In the genomic region with DNA sequence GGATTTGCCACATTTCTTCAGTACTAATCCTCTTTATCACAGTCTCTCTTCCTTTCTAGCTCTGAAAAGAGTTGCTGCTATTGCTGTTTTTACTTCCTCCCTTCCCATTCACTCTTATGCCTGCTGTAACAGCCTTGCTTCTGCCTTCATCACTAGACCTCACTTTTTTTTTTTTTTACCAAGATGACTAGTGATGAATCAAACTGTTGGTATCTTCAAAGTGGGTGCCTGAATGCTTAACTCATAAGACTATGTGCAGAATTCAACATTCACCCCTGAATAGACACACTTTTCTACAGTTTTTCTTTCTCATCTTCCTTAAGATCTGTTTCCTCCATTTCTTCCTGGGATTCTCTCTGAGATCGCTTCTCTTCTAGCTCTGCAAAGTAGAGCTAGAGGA, we compare ENCODE assay signal across 16 cellular contexts.
DNase-seq lines count a peak whose midpoint lies in the region; ATAC-seq and TF ChIP-seq lines count a peak whose summit lies in the region.
"Had no signal": no experiment of that assay in that cellular context is flagged by ENCODE, and none has a peak within 500 bp of the region (broad histone marks: within the 10 kb centered on the region; RNA-seq: fewer than 3 reads in every experiment).

No MANE protein-coding gene starts in this region.

- no peak overlapping the region for H4K8ac ChIP-seq in trophoblast cell (ENCODE audit: low read depth, low read length)

- H3K27me3 ChIP-seq in RWPE2 (ENCODE audit: insufficient read depth, poor library complexity, severe bottlenecking) (no peaks in the 10 kb centered on the region), fibroblast of lung (ENCODE audit: control insufficient read depth, insufficient read depth, low read length) (no peaks in the 10 kb centered on the region), trophoblast cell (ENCODE audit: insufficient read depth, low read length) (no peaks in the 10 kb centered on the region), sigmoid colon (no peaks in the 10 kb centered on the region), prostate gland (replicated peaks; ENCODE audit: insufficient read depth) (no peaks in the 10 kb centered on the region)
- H3K27me3 ChIP-seq: uterus had no signal

- H2AK5ac ChIP-seq in trophoblast cell (ENCODE audit: low read length), result no peak overlapping the region

- H3K27ac ChIP-seq in RWPE2 (ENCODE audit: poor library complexity, severe bottlenecking) (no peak overlapping the region), fibroblast of lung (ENCODE audit: insufficient read depth, low read length) (no peak overlapping the region), trophoblast cell (ENCODE audit: low read depth, low read length) (peak overlapping the region; percentile 9), sigmoid colon (no peak overlapping the region), prostate gland (no peak overlapping the region)
- H3K27ac ChIP-seq: esophagus squamous epithelium, uterus had no signal

- peaks cover 8% of the 10 kb centered on the region for H3K4me1 ChIP-seq in RWPE2 (ENCODE audit: insufficient read depth, poor library complexity, severe bottlenecking)
- H3K4me1 ChIP-seq in fibroblast of lung (ENCODE audit: control insufficient read depth, extremely low read depth, insufficient read depth, low read length), result no peaks in the 10 kb centered on the region
- H3K4me1 ChIP-seq in trophoblast cell (ENCODE audit: control insufficient read depth in 1 of 2, insufficient read depth in 2 of 2, low read length in 2 of 2), result peaks cover 20 to 22% of the 10 kb centered on the region in 2 experiments
- peaks cover 0 to 3% (median 0%) of the 10 kb centered on the region in 4 donors for H3K4me1 ChIP-seq in sigmoid colon
- no peaks in the 10 kb centered on the region for H3K4me1 ChIP-seq in prostate gland (replicated peaks)
- H3K4me1 ChIP-seq: uterus had no signal

- H3K36me3 ChIP-seq in RWPE2 (ENCODE audit: low read depth) (no peaks in the 10 kb centered on the region), fibroblast of lung (ENCODE audit: control insufficient read depth, insufficient read depth, low read length) (no peaks in the 10 kb centered on the region), trophoblast cell (ENCODE audit: control insufficient read depth in 1 of 2, insufficient read depth in 2 of 2, low read length in 2 of 2) (no peaks in the 10 kb centered on the region), sigmoid colon (no peaks in the 10 kb centered on the region), prostate gland (no peaks in the 10 kb centered on the region)
- H3K36me3 ChIP-seq: esophagus squamous epithelium, uterus had no signal

- H3K14ac ChIP-seq in trophoblast cell (ENCODE audit: low read length), result no peak overlapping the region

- ATAC-seq in RWPE2 (ENCODE audit: low read depth), result 0 out of 3 replicates have a peak, but pooled peaks have one; percentile 38
- ATAC-seq: CD8-positive, alpha-beta T cell had no signal

- H3K79me1 ChIP-seq in trophoblast cell (ENCODE audit: low read length), result peaks cover 21% of the 10 kb centered on the region

- no peak overlapping the region for H3K4ac ChIP-seq in trophoblast cell (ENCODE audit: low read depth, low read length)

- no peaks in the 10 kb centered on the region for H4K20me1 ChIP-seq in fibroblast of lung (ENCODE audit: control insufficient read depth, extremely low read depth, insufficient read depth, low read length)

- H2AFZ ChIP-seq in fibroblast of lung (ENCODE audit: low read length), result peak overlapping the region; percentile 72
- no peak overlapping the region for H2AFZ ChIP-seq in trophoblast cell (ENCODE audit: insufficient read depth, low read length, poor library complexity)

- no peak overlapping the region for H3K18ac ChIP-seq in trophoblast cell (ENCODE audit: low read length)

- H3K4me3 ChIP-seq in RWPE2 (ENCODE audit: severe bottlenecking), result no peak overlapping the region
- H3K4me3 ChIP-seq in fibroblast of lung (replicated peaks in 1 of 4; ENCODE audit: control extremely low read depth in 1 of 4, insufficient read depth in 1 of 4, low read depth in 3 of 4, low read length in 4 of 4), result no peak overlapping the region
- H3K4me3 ChIP-seq in trophoblast cell (ENCODE audit: low read depth, low read length), result no peak overlapping the region
- H3K4me3 ChIP-seq in sigmoid colon, result no peak overlapping the region
- H3K4me3 ChIP-seq in prostate gland, result no peak overlapping the region
- H3K4me3 ChIP-seq: esophagus squamous epithelium, uterus had no signal

- H3K23ac ChIP-seq in trophoblast cell (ENCODE audit: low read length), result no peak overlapping the region

- in situ Hi-C loops in G401 (cut with HindIII; ENCODE audit: low sequenced_read_pairs), result no loop called here

- H3K79me2 ChIP-seq in fibroblast of lung (ENCODE audit: control insufficient read depth, insufficient read depth, low read length), result no peaks in the 10 kb centered on the region
- no peaks in the 10 kb centered on the region for H3K79me2 ChIP-seq in trophoblast cell (ENCODE audit: control insufficient read depth, insufficient read depth, low read length, poor library complexity)

- TF ChIP-seq CTCF in RWPE2 (IDR thresholded peaks at IDR 0.05; ENCODE audit: poor library complexity, severe bottlenecking), result no peak
- TF ChIP-seq CTCF in fibroblast of lung (conservative IDR thresholded peaks at IDR 0.05 in 1 of 2, IDR thresholded peaks at IDR 0.05 in 1 of 2; ENCODE audit: low read depth in 1 of 2, low read length in 2 of 2), result no peak
- no peak for TF ChIP-seq CTCF in sigmoid colon (IDR thresholded peaks at IDR 0.05)
- no peak for TF ChIP-seq CTCF in prostate gland (IDR thresholded peaks at IDR 0.05)

- no peak overlapping the region for H4K91ac ChIP-seq in trophoblast cell (ENCODE audit: low read depth, low read length)

- H3K9ac ChIP-seq in fibroblast of lung (ENCODE audit: insufficient read depth, low read length) (no peak overlapping the region), trophoblast cell (ENCODE audit: low read length) (no peak overlapping the region)

- TF ChIP-seq POLR2A in sigmoid colon (IDR thresholded peaks at IDR 0.05), result no peak
- TF ChIP-seq POLR2A in prostate gland (IDR thresholded peaks at IDR 0.05), result no peak

- WGBS in trophoblast cell (ENCODE audit: extremely low coverage, insufficient coverage, insufficient read length), result no CpG with 5 or more reads among the region's 1 CpG
- WGBS in sigmoid colon, 2 donors, result 88 to 89% methylated on average over 1 of the region's 1 CpG
- WGBS in prostate gland, result 94% methylated on average over 1 of the region's 1 CpG

- intact Hi-C loops in sigmoid colon (cut with DNase I) (no loop called here), head of caudate nucleus (cut with DNase I) (no loop called here), prostate gland (cut with DNase I) (no loop called here)

- H3K9me3 ChIP-seq in RWPE2 (ENCODE audit: severe bottlenecking) (no peaks in the 10 kb centered on the region), fibroblast of lung (ENCODE audit: control insufficient read depth, insufficient read depth, low read depth, low read length) (no peaks in the 10 kb centered on the region), trophoblast cell (ENCODE audit: insufficient read depth, low read depth, low read length) (no peaks in the 10 kb centered on the region), sigmoid colon (no peaks in the 10 kb centered on the region), prostate gland (no peaks in the 10 kb centered on the region)
- H3K9me3 ChIP-seq: esophagus squamous epithelium, uterus had no signal

- H4K12ac ChIP-seq in trophoblast cell (ENCODE audit: low read depth, low read length), result no peak overlapping the region

- no peak overlapping the region for H2BK120ac ChIP-seq in trophoblast cell (ENCODE audit: insufficient read depth, low read length, poor library complexity)

- TF ChIP-seq EP300 in sigmoid colon (IDR thresholded peaks at IDR 0.05), result no peak

- H2BK5ac ChIP-seq in trophoblast cell (ENCODE audit: low read depth, low read length, poor library complexity), result no peak overlapping the region

- H2BK12ac ChIP-seq in trophoblast cell (ENCODE audit: low read length), result no peak overlapping the region

- DNase-seq in ELR (ENCODE audit: low read depth) (peak; percentile 92), RWPE2 (ENCODE audit: low spot score) (no peak), fibroblast of lung (ENCODE audit: low read depth in 2 of 2) (peak; percentile 45 to 88), trophoblast cell (peak in 1 of 2 donors; percentile 2), G401 (ENCODE audit: low spot score) (no peak), sigmoid colon (no peak), head of caudate nucleus (no peak), prostate gland (ENCODE audit: low spot score) (no peak)
- DNase-seq: activated CD4-positive, CD25-positive, alpha-beta regulatory T cell treated with anti-CD3 and anti-CD28 coated beads, Interleukin-2, amount 50 U/mL, for 72 hours; CD8-positive, alpha-beta T cell; esophagus squamous epithelium; MV-4-11; NCI-H2171 treated with DMSO at 0.1 percent for 48 hours; stimulated activated naive CD4-positive, alpha-beta T cell; SW 1271; uterus had no signal

- no peak overlapping the region for H3K4me2 ChIP-seq in fibroblast of lung (ENCODE audit: extremely low read depth, insufficient read depth, low read length)
- no peak overlapping the region for H3K4me2 ChIP-seq in trophoblast cell (ENCODE audit: low read length)

Comparison
In these comparisons a context has a peak if more than half of its experiments do, and no peak if none do; other contexts are left out.
1. DNase-seq: peak in ELR (single experiment) and fibroblast of lung (2 of 2); none in RWPE2 (single experiment), G401 (single experiment), sigmoid colon (single experiment), head of caudate nucleus (0 of 42) and prostate gland (single experiment).